18 cellular contexts compared by ENCODE assay signal in the genomic region with DNA sequence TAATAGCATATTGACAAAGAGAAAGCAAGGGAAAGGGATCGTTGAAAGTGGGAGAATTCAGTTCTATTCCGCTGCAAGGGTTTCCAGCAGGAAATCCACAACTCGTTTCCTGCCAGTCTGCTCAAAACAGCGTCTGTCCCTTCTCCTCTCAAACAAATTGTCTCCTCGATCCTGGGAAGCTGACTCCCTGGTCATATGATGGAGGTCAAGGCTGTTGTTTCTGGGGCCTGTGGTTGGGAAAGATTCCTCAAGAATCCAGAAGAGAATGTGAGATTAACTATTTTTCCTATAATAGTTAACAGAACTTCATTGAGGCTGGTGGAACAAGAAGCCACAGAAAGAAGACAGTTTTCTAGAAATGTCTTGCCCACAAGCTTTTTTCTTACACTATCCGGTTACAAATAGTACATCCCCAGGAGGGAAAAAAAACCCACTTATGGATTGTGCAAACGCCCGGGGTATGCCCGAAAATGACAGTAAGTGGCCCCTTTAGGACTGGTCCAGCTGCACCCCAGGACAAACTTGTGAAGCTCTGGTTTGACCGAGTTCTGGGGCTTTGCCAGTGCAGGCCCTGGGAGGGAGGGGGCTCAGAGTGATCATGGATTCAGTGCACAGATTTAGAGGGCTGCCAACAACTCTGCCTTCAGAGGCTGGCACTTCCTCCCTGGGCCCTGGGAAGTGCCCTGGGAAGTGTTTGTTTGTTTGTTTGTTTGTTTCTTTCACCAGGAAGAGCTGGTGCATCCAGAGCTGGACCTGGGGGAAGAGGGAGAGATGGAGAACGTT.
DNase-seq lines count a peak whose midpoint lies in the region; ATAC-seq and TF ChIP-seq lines count a peak whose summit lies in the region.
"Had no signal": no experiment of that assay in that cellular context is flagged by ENCODE, and none has a peak within 500 bp of the region (broad histone marks: within the 10 kb centered on the region; RNA-seq: fewer than 3 reads in every experiment).

No MANE protein-coding gene starts in this region.

- H3K4me3 ChIP-seq in adipocyte (ENCODE audit: low read length) = no peak overlapping the region

- H3K4me1 ChIP-seq in adipocyte (ENCODE audit: control insufficient read depth, insufficient read depth, low read length) = no peaks in the 10 kb centered on the region
- H3K4me1 ChIP-seq: upper lobe of left lung had no signal

- ATAC-seq in HG02571 (IDR thresholded peaks at IDR 0.05; ENCODE audit: unreplicated experiment) = no peak
- ATAC-seq: HCT116 had no signal

- H3K36me3 ChIP-seq in adipocyte (ENCODE audit: control insufficient read depth, insufficient read depth, low read length, severe bottlenecking) = no peaks in the 10 kb centered on the region
- H3K36me3 ChIP-seq: upper lobe of left lung had no signal

- DNase-seq in AG08396 (ENCODE audit: low spot score) (peak; percentile 31), adipocyte (ENCODE audit: low read depth) (peak; percentile 45), fibroblast of gingiva (ENCODE audit: low read depth) (peak; percentile 40), SKM-1 treated with dmso at 0.1 percent for 144 hours (lab: John Stamatoyannopoulos, UW; ENCODE audit: unreplicated experiment) (no peak), retina (no peak), DMS 273 (lab: John Stamatoyannopoulos, UW; ENCODE audit: unreplicated experiment) (no peak)
- DNase-seq: activated CD4-positive, alpha-beta T cell treated with anti-CD3 and anti-CD28 coated beads, Interleukin-2, amount 50 U/mL, for 4 hours; central memory CD4-positive, alpha-beta T cell; foreskin keratinocyte; NCI-H524; nephron progenitor cell; stimulated activated CD4-positive, alpha-beta T cell treated with anti-CD3 and anti-CD28 coated beads, Interleukin-15, amount 100 ng/mL, for 24 hours; T-helper 9 cell; upper lobe of left lung had no signal

- H3K27me3 Mint-ChIP-seq in nephron (ENCODE audit: low read depth) = peaks cover 5% of the 10 kb centered on the region

- no peak for TF ChIP-seq CTCF in nephron (IDR thresholded peaks at IDR 0.05; ENCODE audit: unreplicated experiment in 3 of 3)

- H3K9me3 ChIP-seq in adipocyte (ENCODE audit: control insufficient read depth, low read length) = peaks cover 6% of the 10 kb centered on the region
- H3K9me3 ChIP-seq: upper lobe of left lung had no signal

- no peak overlapping the region for H3K9ac ChIP-seq in adipocyte (ENCODE audit: low read length)

- H3K4me1 Mint-ChIP-seq in nephron = peaks cover 7% of the 10 kb centered on the region
- H3K4me1 Mint-ChIP-seq: IgD-negative memory B cell had no signal

- H3K36me3 Mint-ChIP-seq in nephron (ENCODE audit: low read depth) = no peaks in the 10 kb centered on the region
- H3K36me3 Mint-ChIP-seq: IgD-negative memory B cell had no signal

- H3K4me3 Mint-ChIP-seq in nephron = no peak overlapping the region
- H3K4me3 Mint-ChIP-seq: IgD-negative memory B cell, nephron progenitor cell had no signal

- H3K27me3 ChIP-seq in adipocyte (replicated peaks; ENCODE audit: control insufficient read depth, insufficient read depth, low read length) = peaks cover 13% of the 10 kb centered on the region
- H3K27me3 ChIP-seq: upper lobe of left lung had no signal

- H3K27ac Mint-ChIP-seq in nephron = peak overlapping the region; percentile 52 to 95 (median 82)
- H3K27ac Mint-ChIP-seq: nephron progenitor cell had no signal

- H3K9me3 Mint-ChIP-seq in nephron = no peaks in the 10 kb centered on the region
- H3K9me3 Mint-ChIP-seq: IgD-negative memory B cell, nephron progenitor cell had no signal

Comparison
In these comparisons a context has a peak if more than half of its experiments do, and no peak if none do; other contexts are left out.
1. DNase-seq: peak in AG08396 (single experiment), adipocyte (single experiment) and fibroblast of gingiva (single experiment); none in SKM-1 treated with dmso at 0.1 percent for 144 hours (single experiment), retina (single experiment) and DMS 273 (single experiment).